Comparison of ENCODE assay signal across 6 cellular contexts in genomic region chr3:22439626-22440025, GRCh38.
"Had no signal": no experiment of that assay in that cellular context is flagged by ENCODE, and none has a peak within 500 bp of the region (broad histone marks: within the 10 kb centered on the region; RNA-seq: fewer than 3 reads in every experiment).

No MANE protein-coding gene starts in this region.

- H3K4me3 ChIP-seq: K562 had no signal

- ATAC-seq: K562 had no signal

- DNase-seq: GOT3, H7, HCEC 1CT, IMR-90, KG1 had no signal
